In genomic region chr10:84139126-84140035, GRCh38 we compare ENCODE assay signal across 8 cellular contexts. TPM values are rescaled to one million over a fixed set of nuclear protein-coding genes. Genes with fewer than 3 reads are reported as not detected.
A peak's percentile ranks its signal among the peaks of the same experiment; 100 is the strongest.
DNase-seq lines count a peak whose midpoint lies in the region; ATAC-seq and TF ChIP-seq lines count a peak whose summit lies in the region.

TSS of gene GHITM (plus strand) at chr10:84139509. CDS start at chr10:84141501, 1,992 bp downstream.

- POLR2A ChIA-PET in Panc1 (lab: Charles Lee) = interaction anchor here (1.0 kb wide), 1 partner anchor 9 kb away, joined by 3 read pairs; no protein-coding TSS in a partner anchor

- intact Hi-C loops in Panc1 (cut with micrococcal nuclease; ENCODE audit: unreplicated experiment) = no loop called here

- H3K9me3 ChIP-seq in Panc1 (ENCODE audit: control insufficient read depth, insufficient read depth, low read depth, low read length) = no peaks in the 10 kb centered on the region
- H3K9me3 ChIP-seq in muscle layer of duodenum (ENCODE audit: control insufficient read depth in 1 of 2, low read length in 2 of 2) = no peaks in the 10 kb centered on the region

- peaks cover 34% of the 10 kb centered on the region for H3K36me3 ChIP-seq in Panc1 (ENCODE audit: control insufficient read depth, insufficient read depth, low read length)
- peaks cover 18 to 26% of the 10 kb centered on the region in 2 donors for H3K36me3 ChIP-seq in muscle layer of duodenum (ENCODE audit: control insufficient read depth in 1 of 2, insufficient read depth in 2 of 2, low read length in 2 of 2)

- ATAC-seq in GM21717 (IDR thresholded peaks at IDR 0.05; ENCODE audit: unreplicated experiment) (peak; percentile 99), Panc1 (peak; percentile 98), esophagus mucosa (peak; percentile 98)

- CTCF ChIA-PET in Panc1 (lab: Charles Lee) = interaction anchor here (0.7 to 1.5 kb wide), 2 partner anchors 113 to 117 kb away, joined by 4 read pairs; no protein-coding TSS in a partner anchor

- no peaks in the 10 kb centered on the region; the same call in 1 of the 2 replicates for H3K27me3 ChIP-seq in Panc1 (ENCODE audit: control insufficient read depth, insufficient read depth, low read length)
- no peaks in the 10 kb centered on the region for H3K27me3 ChIP-seq in muscle layer of duodenum (ENCODE audit: low read depth, low read length)

- peak; percentile 94 for DNase-seq in DMS53 treated with DMSO at 0.1 percent for 48 hours (lab: John Stamatoyannopoulos, UW; ENCODE audit: unreplicated experiment)
- DNase-seq in KG1 (lab: John Stamatoyannopoulos, UW) = peak; percentile 73
- DNase-seq in Panc1 (ENCODE audit: low read depth, low spot score) = peak; percentile 97
- peak; percentile 100 for DNase-seq in activated T-cell treated with anti-CD3 and anti-CD28 coated beads, Interleukin-2, amount 50 U/mL, for 48 hours
- DNase-seq in stimulated activated CD8-positive, alpha-beta memory T cell treated with anti-CD3 and anti-CD28 coated beads, Interleukin-7, amount 100 ng/mL, for 48 hours (ENCODE audit: extremely low read depth in 1 of 2, low read depth in 1 of 2) = peak; percentile 94 to 97

- in situ Hi-C loops in Panc1 (cut with HindIII; ENCODE audit: low pct_unique_long_range_greater_than_20kb, low sequenced_read_pairs) = no loop called here

- TF ChIP-seq CTCF in Panc1 (IDR thresholded peaks at IDR 0.05) = peak; percentile 16; the same call in 1 of the 2 replicates

- H3K4me1 ChIP-seq in Panc1 (ENCODE audit: control insufficient read depth, insufficient read depth, low read length) (peaks cover 12% of the 10 kb centered on the region), muscle layer of duodenum (ENCODE audit: control insufficient read depth in 1 of 2, insufficient read depth in 2 of 2, low read length in 2 of 2) (peaks cover 12 to 15% of the 10 kb centered on the region in 2 donors)

- H3K4me3 ChIP-seq in Panc1 (ENCODE audit: low read depth in 2 of 2, low read length in 2 of 2) (peak within 1 kb of the TSS; percentile 93 to 98), muscle layer of duodenum (ENCODE audit: low read depth in 1 of 2, low read length in 2 of 2) (peak within 1 kb of the TSS; percentile 85 to 99)

- H3K27ac ChIP-seq in Panc1 (ENCODE audit: low read length) (peak within 1 kb of the TSS; percentile 96), muscle layer of duodenum (ENCODE audit: low read length) (peak within 1 kb of the TSS; percentile 95)

- BruUV-seq in Panc1 (replicated peaks; lab: Mats Ljungman, UMichigan) = no TSS peak

RNA-seq across cellular contexts. Expression of gene GHITM, which starts in this region (rescaled TPM):
- 188 TPM for total RNA-seq in Panc1 (2021; ENCODE audit: unreplicated experiment)
- polyA plus RNA-seq in Panc1 (2012; ENCODE audit: insufficient read length) = 159 TPM
- 142 TPM for total RNA-seq in esophagus mucosa

Comparison
In these comparisons a context has a peak if more than half of its experiments do, and no peak if none do; other contexts are left out.
1. Peak in every context shown above with its lines: DNase-seq, ATAC-seq, H3K4me3 ChIP-seq and H3K27ac ChIP-seq.